Comparison of ENCODE assay signal across 9 cellular contexts in genomic region chr9:69044226-69045219, GRCh38. TPM values are rescaled to one million over a fixed set of nuclear protein-coding genes. Genes with fewer than 3 reads are reported as not detected.
DNase-seq lines count a peak whose midpoint lies in the region; ATAC-seq, FAIRE-seq and TF ChIP-seq lines count a peak whose summit lies in the region.
"Had no signal": no experiment of that assay in that cellular context is flagged by ENCODE, and none has a peak within 500 bp of the region (broad histone marks: within the 10 kb centered on the region; RNA-seq: fewer than 3 reads in every experiment).

No MANE protein-coding gene starts in this region.

- peak; percentile 7 for FAIRE-seq in bronchial epithelial cell (lab: Jason Lieb, UNC)

- DNase-seq in EH (ENCODE audit: low read depth) = peak; percentile 74
- peak; percentile 63 for DNase-seq in NCI-H2196 (lab: John Stamatoyannopoulos, UW; ENCODE audit: unreplicated experiment)
- no peak for DNase-seq in bronchial epithelial cell (ENCODE audit: low read depth)
- DNase-seq in mucosa of gallbladder (ENCODE audit: low spot score) = peak; percentile 16
- no peak for DNase-seq in NCI-H2171 treated with DMSO at 0.1 percent for 48 hours (lab: John Stamatoyannopoulos, UW)
- DNase-seq in NCI-H2227 (lab: John Stamatoyannopoulos, UW; ENCODE audit: unreplicated experiment) = no peak
- DNase-seq: midbrain had no signal

- ATAC-seq in GM18873 (IDR thresholded peaks at IDR 0.05; ENCODE audit: low FRiP score, unreplicated experiment) = no peak
- no peak for ATAC-seq in HG02763 (IDR thresholded peaks at IDR 0.05; ENCODE audit: unreplicated experiment)

- peaks cover 6% of the 10 kb centered on the region for H3K36me3 ChIP-seq in bronchial epithelial cell (ENCODE audit: control insufficient read depth, insufficient read depth, low read length)

- TF ChIP-seq CTCF in bronchial epithelial cell (IDR thresholded peaks at IDR 0.05; ENCODE audit: insufficient read depth, low read length, severe bottlenecking) = no peak

- no peaks in the 10 kb centered on the region for H3K27me3 ChIP-seq in bronchial epithelial cell (ENCODE audit: control insufficient read depth, insufficient read depth, low read length)

- no peak overlapping the region for H3K4me3 ChIP-seq in bronchial epithelial cell (ENCODE audit: low read depth, low read length)

RNA-seq across cellular contexts. Expression of gene FXN, which starts 9.0 kb away (rescaled TPM):
- total RNA-seq in bronchial epithelial cell = 1.0 and 2.9 TPM in 2 replicates
- total RNA-seq in mucosa of gallbladder = 10.3 TPM

RNA-seq across cellular contexts. Expression of gene PRKACG, which starts 30.6 kb away (rescaled TPM):
- total RNA-seq in bronchial epithelial cell = not detected in 2 replicates
- total RNA-seq in mucosa of gallbladder = not detected

Comparison
In these comparisons a context has a peak if more than half of its experiments do, and no peak if none do; other contexts are left out.
1. DNase-seq: peak in EH (single experiment), NCI-H2196 (single experiment) and mucosa of gallbladder (single experiment); none in bronchial epithelial cell (single experiment), NCI-H2171 treated with DMSO at 0.1 percent for 48 hours (single experiment) and NCI-H2227 (single experiment).